In genomic region chr19:34310494-34310981, GRCh38 we compare ENCODE assay signal across 13 cellular contexts. TPM values are rescaled to one million over a fixed set of nuclear protein-coding genes. Genes with fewer than 3 reads are reported as not detected.
DNase-seq lines count a peak whose midpoint lies in the region; ATAC-seq, FAIRE-seq and TF ChIP-seq lines count a peak whose summit lies in the region.
"Had no signal": no experiment of that assay in that cellular context is flagged by ENCODE, and none has a peak within 500 bp of the region (broad histone marks: within the 10 kb centered on the region; RNA-seq: fewer than 3 reads in every experiment).

No MANE protein-coding gene starts in this region.

- H3K27ac ChIP-seq in right atrium auricular region (peak overlapping the region in 1 of 2 donors; percentile 46), OCI-LY1 (ENCODE audit: low read depth, low read length, poor library complexity, severe bottlenecking) (peak overlapping the region; percentile 48)
- H3K27ac ChIP-seq: BLaER1 had no signal

- DNase-seq in left ventricle myocardium superior (no peak), right atrium auricular region (ENCODE audit: low spot score) (no peak), type B pancreatic cell (ENCODE audit: extremely low spot score, unreplicated experiment) (no peak), RCC 7860 (ENCODE audit: low spot score) (no peak), DMS79 treated with DMSO at 0.1 percent for 48 hours (lab: John Stamatoyannopoulos, UW) (no peak)
- DNase-seq: GOT3, NCI-H748 treated with DMSO at 0.1 percent for 48 hours had no signal

- no peak overlapping the region for H3K4me3 Mint-ChIP-seq in type B pancreatic cell
- H3K4me3 Mint-ChIP-seq: neural crest cell had no signal

- H3K27ac Mint-ChIP-seq in type B pancreatic cell, result peak overlapping the region; percentile 78

- intact Hi-C loops in left ventricle myocardium superior (cut with micrococcal nuclease), result no loop called here

- peak overlapping the region; percentile 2; the same call in 1 of the 2 replicates for H3K4me2 ChIP-seq in OCI-LY1 (ENCODE audit: low read length)
- H3K4me2 ChIP-seq: BLaER1 had no signal

- no peaks in the 10 kb centered on the region for H3K9me3 ChIP-seq in right atrium auricular region
- H3K9me3 ChIP-seq in OCI-LY1 (ENCODE audit: low read length), result no peaks in the 10 kb centered on the region
- H3K9me3 ChIP-seq: BLaER1 had no signal

- TF ChIP-seq CTCF in right atrium auricular region (IDR thresholded peaks at IDR 0.05), result no peak
- TF ChIP-seq CTCF in OCI-LY1 (IDR thresholded peaks at IDR 0.05; ENCODE audit: low read length), result no peak
- no peak for TF ChIP-seq CTCF in type B pancreatic cell (conservative IDR thresholded peaks at IDR 0.05)

- H3K9ac ChIP-seq in OCI-LY1 (ENCODE audit: low read length), result no peak overlapping the region; the same call in 1 of the 2 replicates
- H3K9ac ChIP-seq: BLaER1 had no signal

- H3K9me2 ChIP-seq in OCI-LY1 (ENCODE audit: low read depth, low read length), result no peaks in the 10 kb centered on the region

- FAIRE-seq in islet of Langerhans (lab: Jason Lieb, UNC) (peak; percentile 68), RCC 7860 (lab: Jason Lieb, UNC) (no peak)
- FAIRE-seq: astrocyte had no signal

- H3K4me1 Mint-ChIP-seq in type B pancreatic cell (ENCODE audit: unreplicated experiment), result peaks cover 17% of the 10 kb centered on the region

- no peaks in the 10 kb centered on the region for H3K79me2 ChIP-seq in OCI-LY1 (ENCODE audit: insufficient read depth, low read length)

- H3F3A ChIP-seq in OCI-LY1 (ENCODE audit: insufficient read depth, low read length), result no peaks in the 10 kb centered on the region

- no peaks in the 10 kb centered on the region for H3K9me3 Mint-ChIP-seq in type B pancreatic cell
- H3K9me3 Mint-ChIP-seq: neural crest cell had no signal

- no peak overlapping the region for H3K4me3 ChIP-seq in right atrium auricular region
- no peak overlapping the region for H3K4me3 ChIP-seq in OCI-LY1 (ENCODE audit: low read depth, low read length, poor library complexity, severe bottlenecking)
- H3K4me3 ChIP-seq: BLaER1 had no signal

- ATAC-seq in left ventricle myocardium superior (peak; percentile 33), GM18498 (IDR thresholded peaks at IDR 0.05; ENCODE audit: unreplicated experiment) (no peak)

- peaks cover 0 to 50% of the 10 kb centered on the region in 2 donors for H3K4me1 ChIP-seq in right atrium auricular region
- peaks cover 31% of the 10 kb centered on the region for H3K4me1 ChIP-seq in OCI-LY1 (ENCODE audit: insufficient read depth, low read length, severe bottlenecking)

- peaks cover 5% of the 10 kb centered on the region for H3K36me3 ChIP-seq in right atrium auricular region
- H3K36me3 ChIP-seq in OCI-LY1 (ENCODE audit: insufficient read depth, low read length), result no peaks in the 10 kb centered on the region

- H3K36me3 Mint-ChIP-seq in type B pancreatic cell, result peaks cover 7% of the 10 kb centered on the region

- no peaks in the 10 kb centered on the region for H3K27me3 Mint-ChIP-seq in type B pancreatic cell

- no peaks in the 10 kb centered on the region for H4K20me1 ChIP-seq in OCI-LY1 (ENCODE audit: insufficient read depth, low read length)
- H4K20me1 ChIP-seq: BLaER1 had no signal

- H2AFZ ChIP-seq in OCI-LY1 (ENCODE audit: low read length), result no peak overlapping the region

- H3K27me3 ChIP-seq in right atrium auricular region, result no peaks in the 10 kb centered on the region
- H3K27me3 ChIP-seq in OCI-LY1 (ENCODE audit: insufficient read depth, low read length), result no peaks in the 10 kb centered on the region
- H3K27me3 ChIP-seq: BLaER1 had no signal

RNA-seq across cellular contexts. Expression of gene GPI, which starts 54.5 kb away (rescaled TPM):
- total RNA-seq in left ventricle myocardium superior (553 TPM), right atrium auricular region (100 to 1,000 TPM; 340 to 413 TPM), type B pancreatic cell (ENCODE audit: low replicate concordance) (241 and 297 TPM in 2 replicates)

RNA-seq across cellular contexts. Expression of gene GARRE1, which starts 56.2 kb away (rescaled TPM):
- total RNA-seq in left ventricle myocardium superior, result 19.8 TPM
- 10 to 100 TPM; 25.5 to 28.0 TPM for total RNA-seq in right atrium auricular region
- 22.5 and 22.8 TPM in 2 replicates for total RNA-seq in type B pancreatic cell (ENCODE audit: low replicate concordance)
